Comparison of ENCODE assay signal across 19 cellular contexts in the genomic region with DNA sequence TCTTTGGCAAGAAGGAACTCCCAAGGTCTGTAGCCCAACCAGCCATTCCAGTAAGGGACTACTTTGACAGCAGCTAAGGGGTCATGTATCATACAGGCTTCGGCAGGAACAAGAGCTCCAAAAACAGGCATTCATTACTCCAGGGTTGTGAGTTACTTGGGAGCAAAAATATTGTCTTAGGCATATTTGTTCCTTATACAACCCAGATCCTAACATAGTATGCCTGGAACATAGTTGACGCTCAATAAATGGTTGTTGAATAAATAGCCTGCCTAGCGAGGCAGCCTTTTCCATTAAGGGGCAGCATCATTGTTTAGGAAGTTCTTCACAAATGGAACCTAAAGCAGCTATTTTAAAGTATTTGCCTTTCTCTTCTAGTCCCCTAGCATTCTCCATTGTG.
"Had no signal": no experiment of that assay in that cellular context is flagged by ENCODE, and none has a peak within 500 bp of the region (broad histone marks: within the 10 kb centered on the region; RNA-seq: fewer than 3 reads in every experiment).

No MANE protein-coding gene starts in this region.

- H3K9me3 ChIP-seq: SK-N-SH had no signal

- DNase-seq: KBM-7, MV-4-11, NCI-H1048, NCI-H1105, NCI-H1436 treated with DMSO at 0.1 percent for 48 hours, NCI-H1694, NCI-H187 treated with DMSO at 0.1 percent for 48 hours, NCI-H2029 treated with DMSO at 0.1 percent for 48 hours, NCI-H2171, NCI-H226, NCI-H510A, NCI-H526, NCI-H748 treated with DMSO at 0.1 percent for 48 hours, PC-3, SHP77, SK-N-SH, T-helper 1 cell had no signal

- H3K4me2 ChIP-seq: SK-N-SH had no signal

- H3K9ac ChIP-seq: SK-N-SH had no signal

- ATAC-seq: Panc1, PC-3 had no signal

- H3K27ac ChIP-seq: RWPE1 had no signal
